ENCODE assay signal across 1 cellular context in the genomic region with DNA sequence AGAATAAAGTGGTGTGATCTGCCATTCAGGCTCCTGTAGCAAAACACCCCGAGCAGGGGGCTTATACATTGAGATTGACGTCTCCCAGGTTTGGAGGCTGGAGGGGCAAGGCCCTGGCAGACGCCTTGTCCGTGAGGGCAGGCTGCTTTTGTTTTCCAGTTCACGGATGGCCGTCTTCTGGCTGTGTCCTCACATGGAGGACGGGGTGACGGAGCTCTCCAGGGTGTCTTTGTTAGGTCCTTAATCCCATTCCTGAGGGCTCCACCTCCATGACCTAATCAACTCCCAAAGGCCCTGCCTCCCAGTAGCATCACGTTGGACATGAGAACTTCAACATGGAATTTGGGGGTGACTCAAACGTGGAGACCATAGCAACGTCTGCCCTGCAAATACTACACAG.
TF ChIP-seq lines count a peak whose summit lies in the region.

No MANE protein-coding gene starts in this region.

TF ChIP-seq in IMR-90, 13 proteins besides CTCF, POLR2A, EP300 and RAD21 (continued from another document):
- TF ChIP-seq, protein P1, sequence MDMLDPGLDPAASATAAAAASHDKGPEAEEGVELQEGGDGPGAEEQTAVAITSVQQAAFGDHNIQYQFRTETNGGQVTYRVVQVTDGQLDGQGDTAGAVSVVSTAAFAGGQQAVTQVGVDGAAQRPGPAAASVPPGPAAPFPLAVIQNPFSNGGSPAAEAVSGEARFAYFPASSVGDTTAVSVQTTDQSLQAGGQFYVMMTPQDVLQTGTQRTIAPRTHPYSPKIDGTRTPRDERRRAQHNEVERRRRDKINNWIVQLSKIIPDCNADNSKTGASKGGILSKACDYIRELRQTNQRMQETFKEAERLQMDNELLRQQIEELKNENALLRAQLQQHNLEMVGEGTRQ (IDR thresholded peaks at IDR 0.05; ENCODE audit: low read depth, low read length), result no peak
- TF ChIP-seq MAFK (IDR thresholded peaks at IDR 0.05; ENCODE audit: low read depth, low read length), result no peak
- no peak for TF ChIP-seq CEBPB (IDR thresholded peaks at IDR 0.05; ENCODE audit: low read depth, low read length)
